In the genomic region with DNA sequence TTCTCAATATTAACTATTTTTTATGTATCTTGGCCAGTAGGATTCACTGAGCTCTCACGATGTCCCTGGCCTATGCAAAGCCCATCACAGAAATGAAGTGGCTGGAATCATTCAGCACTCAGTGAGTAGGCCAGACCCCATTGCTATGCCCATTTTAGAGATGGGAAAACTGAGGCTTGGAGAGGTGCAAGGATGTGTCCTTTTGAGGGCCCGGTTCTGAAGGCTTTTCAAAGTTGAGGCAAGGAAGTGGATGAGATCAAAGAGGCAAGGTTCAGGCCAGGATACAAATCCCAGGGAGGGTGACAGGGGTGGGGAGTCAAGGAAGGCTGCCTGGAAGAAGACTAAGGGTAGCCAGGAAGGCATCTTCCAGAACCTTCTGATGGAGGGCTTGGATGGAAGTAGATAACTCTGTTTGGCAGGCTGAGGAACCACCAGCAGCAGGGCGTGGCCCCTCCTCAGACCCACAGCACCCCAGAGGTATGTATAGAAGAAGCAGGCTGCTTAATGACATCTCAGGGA, we compare ENCODE assay signal across 1 cellular context.
TF ChIP-seq lines count a peak whose summit lies in the region.

No MANE protein-coding gene starts in this region.

TF ChIP-seq in IMR-90, 13 proteins besides CTCF, POLR2A, EP300 and RAD21:
- TF ChIP-seq, protein P1, sequence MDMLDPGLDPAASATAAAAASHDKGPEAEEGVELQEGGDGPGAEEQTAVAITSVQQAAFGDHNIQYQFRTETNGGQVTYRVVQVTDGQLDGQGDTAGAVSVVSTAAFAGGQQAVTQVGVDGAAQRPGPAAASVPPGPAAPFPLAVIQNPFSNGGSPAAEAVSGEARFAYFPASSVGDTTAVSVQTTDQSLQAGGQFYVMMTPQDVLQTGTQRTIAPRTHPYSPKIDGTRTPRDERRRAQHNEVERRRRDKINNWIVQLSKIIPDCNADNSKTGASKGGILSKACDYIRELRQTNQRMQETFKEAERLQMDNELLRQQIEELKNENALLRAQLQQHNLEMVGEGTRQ (IDR thresholded peaks at IDR 0.05; ENCODE audit: low read depth, low read length) = no peak
